Comparison of ENCODE assay signal across 1 cellular context in the genomic region with DNA sequence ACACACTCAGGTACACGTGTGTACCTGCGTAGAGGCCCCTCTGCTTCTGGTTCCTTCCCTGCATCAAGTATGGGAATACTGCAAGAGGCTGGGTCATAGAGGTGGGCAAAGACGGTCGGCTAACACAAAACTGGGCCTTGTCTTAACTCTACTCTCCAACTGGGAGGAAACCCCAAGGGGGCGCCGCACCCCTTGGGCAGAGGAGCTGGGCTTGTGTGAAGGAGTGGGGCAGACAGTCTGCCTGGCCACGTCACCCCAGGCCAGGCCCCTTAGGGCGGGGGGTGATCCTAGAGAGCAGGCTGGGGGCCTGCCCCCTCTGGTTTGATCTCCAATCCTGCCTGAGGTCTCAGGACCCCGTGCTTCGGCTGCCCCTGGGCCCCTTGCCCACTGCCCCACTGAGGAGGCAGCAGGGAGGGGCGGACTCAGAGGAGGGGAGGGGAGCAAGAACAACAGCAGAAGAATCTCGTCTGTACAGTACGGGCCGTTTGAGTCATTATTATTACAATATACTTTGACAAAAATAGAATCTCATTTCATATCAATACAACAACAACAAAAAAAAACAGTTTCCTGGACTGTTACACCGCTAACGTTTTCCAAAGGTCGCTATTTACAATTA.
A peak's percentile ranks its signal among the peaks of the same experiment; 100 is the strongest.
TF ChIP-seq lines count a peak whose summit lies in the region.

No MANE protein-coding gene starts in this region.

TF ChIP-seq in K562, 482 proteins besides CTCF, POLR2A, EP300 and RAD21:
- no peak for TF ChIP-seq ADNP (tag; IDR thresholded peaks at IDR 0.05)
- 0 out of 2 replicates have a peak, but pooled peaks have one; percentile 13 for TF ChIP-seq POLR2G (IDR thresholded peaks at IDR 0.05; ENCODE audit: low read depth, low read length)
- no peak for TF ChIP-seq CAMTA2 (CRISPR knock-in tag; conservative IDR thresholded peaks at IDR 0.05)
- TF ChIP-seq, protein P1, sequence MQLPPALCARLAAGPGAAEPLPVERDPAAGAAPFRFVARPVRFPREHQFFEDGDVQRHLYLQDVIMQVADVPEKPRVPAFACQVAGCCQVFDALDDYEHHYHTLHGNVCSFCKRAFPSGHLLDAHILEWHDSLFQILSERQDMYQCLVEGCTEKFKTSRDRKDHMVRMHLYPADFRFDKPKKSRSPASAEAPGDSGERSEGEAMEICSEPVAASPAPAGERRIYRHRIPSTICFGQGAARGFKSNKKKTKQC (CRISPR knock-in tag; IDR thresholded peaks at IDR 0.05), result peak; percentile 40; the same call in 1 of the 2 replicates
- TF ChIP-seq HCFC1 (IDR thresholded peaks at IDR 0.05; ENCODE audit: low read depth, low read length), result peak; percentile 19; the same call in 1 of the 2 replicates
- TF ChIP-seq, protein P2, sequence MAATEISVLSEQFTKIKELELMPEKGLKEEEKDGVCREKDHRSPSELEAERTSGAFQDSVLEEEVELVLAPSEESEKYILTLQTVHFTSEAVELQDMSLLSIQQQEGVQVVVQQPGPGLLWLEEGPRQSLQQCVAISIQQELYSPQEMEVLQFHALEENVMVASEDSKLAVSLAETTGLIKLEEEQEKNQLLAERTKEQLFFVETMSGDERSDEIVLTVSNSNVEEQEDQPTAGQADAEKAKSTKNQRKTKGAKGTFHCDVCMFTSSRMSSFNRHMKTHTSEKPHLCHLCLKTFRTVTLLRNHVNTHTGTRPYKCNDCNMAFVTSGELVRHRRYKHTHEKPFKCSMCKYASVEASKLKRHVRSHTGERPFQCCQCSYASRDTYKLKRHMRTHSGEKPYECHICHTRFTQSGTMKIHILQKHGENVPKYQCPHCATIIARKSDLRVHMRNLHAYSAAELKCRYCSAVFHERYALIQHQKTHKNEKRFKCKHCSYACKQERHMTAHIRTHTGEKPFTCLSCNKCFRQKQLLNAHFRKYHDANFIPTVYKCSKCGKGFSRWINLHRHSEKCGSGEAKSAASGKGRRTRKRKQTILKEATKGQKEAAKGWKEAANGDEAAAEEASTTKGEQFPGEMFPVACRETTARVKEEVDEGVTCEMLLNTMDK (IDR thresholded peaks at IDR 0.05; ENCODE audit: borderline replicate concordance, insufficient read depth, low read depth, low read length, poor library complexity, severe bottlenecking), result peak; percentile 77
